25 cellular contexts compared by ENCODE assay signal in the genomic region with DNA sequence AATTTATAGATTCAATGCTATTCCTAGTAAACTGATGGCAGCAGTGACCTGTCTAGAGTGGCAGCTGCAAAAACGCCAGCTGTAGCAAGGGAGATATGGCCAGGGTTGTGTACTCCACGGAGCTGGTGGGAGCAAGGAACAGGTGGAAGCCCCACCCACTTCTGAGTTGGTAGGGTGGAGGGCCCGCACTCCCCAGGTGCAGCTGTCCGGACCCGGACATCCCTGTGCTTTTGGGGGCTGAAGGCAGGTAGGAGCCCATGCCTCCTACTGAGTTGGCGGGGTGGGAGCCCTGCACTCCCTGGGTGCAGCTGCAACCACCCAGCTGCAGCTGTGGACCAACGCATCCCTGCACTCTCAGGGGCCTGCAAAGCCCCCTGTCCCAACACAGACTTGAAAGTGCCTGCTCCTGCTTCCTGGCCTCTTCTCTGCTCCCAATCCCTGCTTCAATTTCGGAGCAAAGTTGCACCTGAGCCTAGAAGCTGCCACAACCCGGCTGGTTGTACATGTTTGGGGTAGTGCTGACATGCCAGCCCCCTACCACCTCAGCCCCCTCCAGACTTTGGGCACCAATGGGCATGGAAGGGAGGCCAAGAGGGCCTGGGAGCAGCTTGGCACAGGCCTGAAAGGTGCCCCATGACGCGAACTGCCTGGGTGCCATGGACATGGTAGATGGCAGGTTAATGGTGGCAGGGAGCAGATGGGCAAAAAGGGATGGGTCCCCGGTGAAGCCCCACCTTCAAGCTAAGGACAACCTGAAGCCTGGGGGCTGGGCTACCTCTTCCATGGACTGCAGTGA. TPM values are rescaled to one million over a fixed set of nuclear protein-coding genes. Genes with fewer than 3 reads are reported as not detected.
"Had no signal": no experiment of that assay in that cellular context is flagged by ENCODE, and none has a peak within 500 bp of the region (broad histone marks: within the 10 kb centered on the region; RNA-seq: fewer than 3 reads in every experiment).

No MANE protein-coding gene starts in this region.

- H3K9me3 ChIP-seq: gastroesophageal sphincter, heart left ventricle, prostate gland, right atrium auricular region, thoracic aorta had no signal

- H3K4me2 ChIP-seq: smooth muscle cell had no signal

- H3K4me1 ChIP-seq: gastroesophageal sphincter, heart left ventricle, left lung, prostate gland, right atrium auricular region, tibial nerve had no signal

- H3K36me3 ChIP-seq: prostate gland, right atrium auricular region, thoracic aorta had no signal

- ATAC-seq: esophagus mucosa; gastroesophageal sphincter; left cardiac atrium; left lung; sciatic nerve; stimulated activated naive B cell treated with anti-CD40 and anti-IgM and Interleukin-4, amounts not matched to agents 10 μg/mL and 1 μg/mL and 100 μg/mL, for 72 hours had no signal

- H3K27ac ChIP-seq: dorsolateral prefrontal cortex, epithelial cell of prostate, gastroesophageal sphincter, heart left ventricle, left lung, prostate gland, right atrium auricular region, thoracic aorta, tibial nerve had no signal

- H3K27me3 ChIP-seq: dorsolateral prefrontal cortex, gastroesophageal sphincter, heart left ventricle, left lung, right atrium auricular region, tibial nerve had no signal

- H3K4me3 ChIP-seq: dorsolateral prefrontal cortex, gastroesophageal sphincter, heart left ventricle, left lung, prostate gland, right atrium auricular region, smooth muscle cell, thoracic aorta, tibial nerve had no signal

- DNase-seq: caudate nucleus; cerebellar nuclear complex; cortex of kidney; dorsolateral prefrontal cortex; effector CD4-positive, alpha-beta T cell; foreskin fibroblast; heart left ventricle; hippocampal formation; left cardiac atrium; left lung; natural killer cell; stimulated activated CD4-positive, alpha-beta T cell treated with anti-CD3 and anti-CD28 coated beads, Interleukin-2, amount 100 ng/mL, for 24 hours; stimulated activated CD4-positive, alpha-beta T cell treated with anti-CD3 and anti-CD28 coated beads, Interleukin-4, amount 100 ng/mL, for 4 hours; stimulated activated naive B cell treated with anti-CD40 and anti-IgM and Interleukin-4, amounts not matched to agents 10 μg/mL and 1 μg/mL and 100 μg/mL, for 72 hours had no signal

RNA-seq across cellular contexts. Expression of a gene that starts 56.5 kb away (rescaled TPM):
- total RNA-seq: esophagus mucosa, lung microvascular endothelial cell, natural killer cell, osteocyte had no signal
- polyA plus RNA-seq: smooth muscle cell had no signal
